ENCODE assay signal across 27 cellular contexts in genomic region chr11:124864176-124864891, GRCh38. TPM values are rescaled to one million over a fixed set of nuclear protein-coding genes. Genes with fewer than 3 reads are reported as not detected.
A peak's percentile ranks its signal among the peaks of the same experiment; 100 is the strongest.
DNase-seq lines count a peak whose midpoint lies in the region; ATAC-seq and TF ChIP-seq lines count a peak whose summit lies in the region.
"Had no signal": no experiment of that assay in that cellular context is flagged by ENCODE, and none has a peak within 500 bp of the region (broad histone marks: within the 10 kb centered on the region; RNA-seq: fewer than 3 reads in every experiment).

No MANE protein-coding gene starts in this region.

- H3K27me3 Mint-ChIP-seq in brain (peaks cover 99% of the 10 kb centered on the region), type B pancreatic cell (peaks cover 99% of the 10 kb centered on the region)
- peaks cover 82% of the 10 kb centered on the region for H3K27me3 Mint-ChIP-seq in activated CD8-positive, alpha-beta T cell treated with anti-CD3 and anti-CD28 coated beads, Interleukin-2, amount 10 ng/mL, durations not matched to agents 7 days and 5 days (ENCODE audit: low read depth)

- H3K9me3 ChIP-seq in iPS-18c (ENCODE audit: control insufficient read depth, insufficient read depth, low read length) (peaks cover 4% of the 10 kb centered on the region), mammary epithelial cell (replicated peaks; ENCODE audit: insufficient read depth, low read length) (no peaks in the 10 kb centered on the region)
- H3K9me3 ChIP-seq: HAP-1, SJCRH30 had no signal

- BruUV-seq in mammary epithelial cell (replicated peaks; lab: Mats Ljungman, UMichigan), result no TSS peak

- WGBS in mammary epithelial cell (ENCODE audit: low coverage, missing lambda C conversion rate), result 16% methylated on average over 15 of the region's 18 CpGs

- in situ Hi-C loops in mammary epithelial cell (cut with MboI; ENCODE audit: low sequenced_read_pairs in 2 of 2), result no loop called here

- H2AFZ ChIP-seq in mammary epithelial cell (ENCODE audit: low read depth, low read length), result no peak overlapping the region

- dilution Hi-C loops in mammary epithelial cell (cut with HindIII; ENCODE audit: low sequenced_read_pairs), result no loop called here

- no peak for TF ChIP-seq CTCF in brain (conservative IDR thresholded peaks at IDR 0.05)
- TF ChIP-seq CTCF in type B pancreatic cell (conservative IDR thresholded peaks at IDR 0.05), result no peak
- TF ChIP-seq CTCF in mammary epithelial cell (conservative IDR thresholded peaks at IDR 0.05 in 1 of 2, IDR thresholded peaks at IDR 0.05 in 1 of 2; ENCODE audit: extremely low read depth in 1 of 2, insufficient read depth in 1 of 2, low read depth in 1 of 2, low read length in 2 of 2), result no peak

- CTCF ChIA-PET in activated CD8-positive, alpha-beta T cell treated with anti-CD3 and anti-CD28 coated beads, Interleukin-2, amount 10 ng/mL, durations not matched to agents 7 days and 5 days (lab: Charles Lee), result no interaction called here
- CTCF ChIA-PET in mammary epithelial cell (lab: Charles Lee; ENCODE audit: low non-redundant PET), result no interaction called here

- 0 out of 2 replicates have a peak overlapping the region, but pooled peaks have one; percentile 1 for H3K4me3 ChIP-seq in iPS-18c (ENCODE audit: insufficient read depth, low read depth, low read length)
- H3K4me3 ChIP-seq in mammary epithelial cell (replicated peaks in 1 of 3; ENCODE audit: insufficient read depth in 1 of 3, low read depth in 2 of 3, low read length in 3 of 3), result no peak overlapping the region
- H3K4me3 ChIP-seq: HAP-1, SJCRH30 had no signal

- peaks cover 60% of the 10 kb centered on the region for H3K27me3 ChIP-seq in mammary epithelial cell (ENCODE audit: insufficient read depth, low read length)
- H3K27me3 ChIP-seq: SJCRH30 had no signal

- peak; percentile 59 for DNase-seq in activated effector memory CD4-positive, alpha-beta T cell treated with anti-CD3 and anti-CD28 coated beads, Interleukin-2, amount 50 U/mL, for 16 hours
- DNase-seq in activated effector memory CD4-positive, alpha-beta T cell treated with Interleukin-2 at 50 U/mL for 16 hours, result no peak
- DNase-seq in type B pancreatic cell (ENCODE audit: extremely low spot score, unreplicated experiment) (peak; percentile 44), mammary epithelial cell (no peak)
- DNase-seq in activated CD8-positive, alpha-beta T cell treated with anti-CD3 and anti-CD28 coated beads, Interleukin-2, amount 10 ng/mL, durations not matched to agents 7 days and 5 days, result no peak
- DNase-seq: AML-193; CD4-positive, alpha-beta T cell; COR-L47; DMS 273 treated with DMSO at 0.1 percent for 48 hours; HFFc6; MM.1S; NCI-H2029; NCI-H446 treated with DMSO at 0.1 percent for 48 hours; NK-92 treated with Interleukin-12 subunit alpha and Interleukin-12 subunit beta, amount 100 ng/mL, for 24 hours; PC-9; SJCRH30 had no signal

- H3K36me3 Mint-ChIP-seq in brain (no peaks in the 10 kb centered on the region), type B pancreatic cell (no peaks in the 10 kb centered on the region)
- no peaks in the 10 kb centered on the region for H3K36me3 Mint-ChIP-seq in activated CD8-positive, alpha-beta T cell treated with anti-CD3 and anti-CD28 coated beads, Interleukin-2, amount 10 ng/mL, durations not matched to agents 7 days and 5 days (ENCODE audit: low read depth)
- H3K36me3 Mint-ChIP-seq: IgD-negative memory B cell had no signal

- H3K27ac Mint-ChIP-seq in brain (peak overlapping the region in 2 of 5 experiments; percentile 33 to 38), type B pancreatic cell (no peak overlapping the region)
- no peak overlapping the region for H3K27ac Mint-ChIP-seq in activated CD8-positive, alpha-beta T cell treated with anti-CD3 and anti-CD28 coated beads, Interleukin-2, amount 10 ng/mL, durations not matched to agents 7 days and 5 days
- H3K27ac Mint-ChIP-seq: CD4-positive, alpha-beta T cell; HFFc6; IgD-negative memory B cell had no signal

- H3K4me2 ChIP-seq in mammary epithelial cell (ENCODE audit: insufficient read depth, low read depth, low read length), result no peak overlapping the region
- H3K4me2 ChIP-seq: BLaER1 treated with 17β-estradiol and CSF1 and Interleukin-3, amounts not matched to agents 10 nM and 100 nM; KMS-11 had no signal

- no peaks in the 10 kb centered on the region for H3K79me2 ChIP-seq in mammary epithelial cell (ENCODE audit: insufficient read depth, low read length)

- H3K4me3 Mint-ChIP-seq in brain (peak overlapping the region; percentile 74 to 82 (median 76)), type B pancreatic cell (peak overlapping the region; percentile 49)
- H3K4me3 Mint-ChIP-seq in activated CD8-positive, alpha-beta T cell treated with anti-CD3 and anti-CD28 coated beads, Interleukin-2, amount 10 ng/mL, durations not matched to agents 7 days and 5 days, result no peak overlapping the region
- H3K4me3 Mint-ChIP-seq: IgD-negative memory B cell had no signal

- ATAC-seq in HG03565 (IDR thresholded peaks at IDR 0.05; ENCODE audit: unreplicated experiment), result no peak
- no peak for ATAC-seq in activated CD8-positive, alpha-beta T cell treated with anti-CD3 and anti-CD28 coated beads, Interleukin-2, amount 10 ng/mL, durations not matched to agents 7 days and 5 days
- ATAC-seq: Right ventricle myocardium inferior had no signal

- intact Hi-C loops in mammary epithelial cell (cut with micrococcal nuclease), result loop anchor here (10.0 kb wide), 1 partner anchor 460 kb away; no protein-coding TSS in a partner anchor

- no peaks in the 10 kb centered on the region for H3K36me3 ChIP-seq in mammary epithelial cell (ENCODE audit: insufficient read depth, low read length)
- H3K36me3 ChIP-seq: BLaER1 treated with 17β-estradiol and CSF1 and Interleukin-3, amounts not matched to agents 10 nM and 100 nM; HAP-1; SJCRH30 had no signal

- H3K27ac ChIP-seq in mammary epithelial cell (ENCODE audit: insufficient read depth, low read depth, low read length), result no peak overlapping the region
- H3K27ac ChIP-seq: BLaER1 treated with 17β-estradiol and CSF1 and Interleukin-3, amounts not matched to agents 10 nM and 100 nM; HL-60; KMS-11; PC-9; SJCRH30 had no signal

- POLR2A ChIA-PET in activated CD8-positive, alpha-beta T cell treated with anti-CD3 and anti-CD28 coated beads, Interleukin-2, amount 10 ng/mL, durations not matched to agents 7 days and 5 days (lab: Charles Lee), result no interaction called here

- peaks cover 25% of the 10 kb centered on the region for H3K4me1 ChIP-seq in mammary epithelial cell (ENCODE audit: insufficient read depth, low read length)
- H3K4me1 ChIP-seq: SJCRH30 had no signal

- no peak overlapping the region for H3K9ac ChIP-seq in mammary epithelial cell (ENCODE audit: insufficient read depth, low read length)
- H3K9ac ChIP-seq: BLaER1 treated with 17β-estradiol and CSF1 and Interleukin-3, amounts not matched to agents 10 nM and 100 nM; KMS-11 had no signal

- H3K9me3 Mint-ChIP-seq in brain (peaks cover 0 to 3% (median 0%) of the 10 kb centered on the region in 5 experiments), type B pancreatic cell (no peaks in the 10 kb centered on the region)
- H3K9me3 Mint-ChIP-seq in activated CD8-positive, alpha-beta T cell treated with anti-CD3 and anti-CD28 coated beads, Interleukin-2, amount 10 ng/mL, durations not matched to agents 7 days and 5 days (ENCODE audit: insufficient read depth), result no peaks in the 10 kb centered on the region
- H3K9me3 Mint-ChIP-seq: CD4-positive, alpha-beta T cell; HFFc6 had no signal

- H3K4me1 Mint-ChIP-seq in brain, result peaks cover 86% of the 10 kb centered on the region
- H3K4me1 Mint-ChIP-seq in type B pancreatic cell (ENCODE audit: unreplicated experiment), result peaks cover 24% of the 10 kb centered on the region
- peaks cover 21% of the 10 kb centered on the region for H3K4me1 Mint-ChIP-seq in activated CD8-positive, alpha-beta T cell treated with anti-CD3 and anti-CD28 coated beads, Interleukin-2, amount 10 ng/mL, durations not matched to agents 7 days and 5 days (ENCODE audit: low read depth)

- peaks cover 1% of the 10 kb centered on the region for H4K20me1 ChIP-seq in mammary epithelial cell (ENCODE audit: insufficient read depth, low read length)

RNA-seq across cellular contexts. Expression of gene ROBO3, which starts 0.9 kb away (rescaled TPM):
- polyA plus RNA-seq in brain (ENCODE audit: insufficient read depth, low read depth, low replicate concordance) (7.5 TPM), mammary epithelial cell (68.7 TPM)
- total RNA-seq in type B pancreatic cell (ENCODE audit: low replicate concordance) (5.5 and 27.4 TPM in 2 replicates), mammary epithelial cell (10 to 100 TPM; 38.7 to 94.3 TPM)
- total RNA-seq in activated CD8-positive, alpha-beta T cell treated with anti-CD3 and anti-CD28 coated beads, Interleukin-2, amount 10 ng/mL, durations not matched to agents 7 days and 5 days, result 10 to 100 TPM in 1 of 2 experiments, 1 to 10 TPM in 1; 9.4 to 10.5 TPM
- 53.6 TPM for polyA minus RNA-seq in mammary epithelial cell
- polyA plus RNA-seq: IgD-negative memory B cell had no signal

RNA-seq across cellular contexts. Expression of gene ROBO4, which starts 33.3 kb away (rescaled TPM):
- 7.4 TPM for polyA plus RNA-seq in brain (ENCODE audit: insufficient read depth, low read depth, low replicate concordance)
- total RNA-seq in type B pancreatic cell (ENCODE audit: low replicate concordance), result not detected in 2 replicates
- under 1 TPM in 1 of 2 experiments, not detected in 1; 0.05 TPM for total RNA-seq in activated CD8-positive, alpha-beta T cell treated with anti-CD3 and anti-CD28 coated beads, Interleukin-2, amount 10 ng/mL, durations not matched to agents 7 days and 5 days
- 1 to 10 TPM in 1 of 2 donors, under 1 TPM in 1; 0.33 to 2.0 TPM for total RNA-seq in mammary epithelial cell
- polyA plus RNA-seq in mammary epithelial cell, result 4.9 TPM
- polyA minus RNA-seq in mammary epithelial cell, result 10.5 TPM
- total RNA-seq: CD4-positive, alpha-beta T cell; PC-9 had no signal
- polyA plus RNA-seq: IgD-negative memory B cell had no signal

RNA-seq across cellular contexts. Expression of gene HEPN1, which starts 54.7 kb away (rescaled TPM):
- polyA plus RNA-seq in brain (ENCODE audit: insufficient read depth, low read depth, low replicate concordance) (not detected), mammary epithelial cell (not detected)
- total RNA-seq in type B pancreatic cell (ENCODE audit: low replicate concordance) (not detected in 2 replicates), mammary epithelial cell (not detected)
- total RNA-seq in activated CD8-positive, alpha-beta T cell treated with anti-CD3 and anti-CD28 coated beads, Interleukin-2, amount 10 ng/mL, durations not matched to agents 7 days and 5 days, result not detected
- polyA minus RNA-seq in mammary epithelial cell, result not detected
- total RNA-seq: A172; CD4-positive, alpha-beta T cell; HFFc6; PC-9; Right ventricle myocardium inferior; RPMI7951; SJCRH30 had no signal
- polyA plus RNA-seq: IgD-negative memory B cell had no signal

Comparison
In these comparisons a context has a peak if more than half of its experiments do, and no peak if none do; other contexts are left out.
1. DNase-seq: peak in activated effector memory CD4-positive, alpha-beta T cell treated with anti-CD3 and anti-CD28 coated beads, Interleukin-2, amount 50 U/mL, for 16 hours (single experiment) and type B pancreatic cell (single experiment); none in activated effector memory CD4-positive, alpha-beta T cell treated with Interleukin-2 at 50 U/mL for 16 hours (single experiment), activated CD8-positive, alpha-beta T cell treated with anti-CD3 and anti-CD28 coated beads, Interleukin-2, amount 10 ng/mL, durations not matched to agents 7 days and 5 days (single experiment) and mammary epithelial cell (single experiment).